Comparison of ENCODE assay signal across 13 cellular contexts in the genomic region with DNA sequence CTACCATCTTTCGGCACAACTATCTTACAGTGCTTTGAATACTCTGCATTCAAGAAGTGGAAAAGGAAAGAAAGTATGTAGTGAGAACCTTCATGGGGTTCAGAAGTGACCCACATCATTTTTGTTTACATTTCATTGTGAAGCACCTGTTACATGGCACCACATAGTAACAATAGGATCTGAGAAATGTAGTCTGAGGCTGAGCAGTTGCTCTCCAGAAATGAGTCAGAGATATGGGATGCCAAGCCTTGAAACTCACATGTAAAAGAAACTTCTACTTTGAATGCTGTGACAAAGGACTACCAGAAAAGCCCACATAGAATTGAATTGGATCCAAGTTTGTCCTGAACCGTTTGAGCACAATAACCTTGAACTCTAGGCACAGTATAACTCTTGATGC.
DNase-seq lines count a peak whose midpoint lies in the region; ATAC-seq and TF ChIP-seq lines count a peak whose summit lies in the region.
"Had no signal": no experiment of that assay in that cellular context is flagged by ENCODE, and none has a peak within 500 bp of the region (broad histone marks: within the 10 kb centered on the region; RNA-seq: fewer than 3 reads in every experiment).

No MANE protein-coding gene starts in this region.

- no peak overlapping the region for H3K27ac Mint-ChIP-seq in glutamatergic neuron (ENCODE audit: unreplicated experiment)
- H3K27ac Mint-ChIP-seq: CD14-positive monocyte had no signal

- no peaks in the 10 kb centered on the region for H3K27me3 ChIP-seq in OCI-LY3 (ENCODE audit: low read depth, low read length)

- peak; percentile 71 for ATAC-seq in GM19025 (IDR thresholded peaks at IDR 0.05; ENCODE audit: low read depth, unreplicated experiment)
- ATAC-seq in GM21619 (IDR thresholded peaks at IDR 0.05; ENCODE audit: unreplicated experiment): peak; percentile 68
- ATAC-seq in HG03066 (IDR thresholded peaks at IDR 0.05; ENCODE audit: low read depth, unreplicated experiment): peak; percentile 85

- no peak overlapping the region for H3K4me3 ChIP-seq in OCI-LY3 (ENCODE audit: low read length)

- no peak overlapping the region for H3K4me3 Mint-ChIP-seq in glutamatergic neuron (ENCODE audit: unreplicated experiment)
- H3K4me3 Mint-ChIP-seq: CD14-positive monocyte had no signal

- no peak overlapping the region for H3K27ac ChIP-seq in OCI-LY3 (ENCODE audit: low read length)

- no peaks in the 10 kb centered on the region for H3K36me3 ChIP-seq in OCI-LY3 (replicated peaks; ENCODE audit: low read depth, low read length)

- peaks cover 8% of the 10 kb centered on the region for H3K4me1 ChIP-seq in OCI-LY3 (ENCODE audit: low read length)

- H3K4me1 Mint-ChIP-seq in glutamatergic neuron (ENCODE audit: low read depth, unreplicated experiment): no peaks in the 10 kb centered on the region
- H3K4me1 Mint-ChIP-seq: CD14-positive monocyte had no signal

- peak overlapping the region; percentile 32 for H3K4me2 ChIP-seq in OCI-LY3 (ENCODE audit: low read length)

- H4K20me1 ChIP-seq in OCI-LY3 (ENCODE audit: insufficient read depth, low read length): no peaks in the 10 kb centered on the region

- no peaks in the 10 kb centered on the region for H3K9me3 Mint-ChIP-seq in glutamatergic neuron (ENCODE audit: unreplicated experiment)

- TF ChIP-seq CTCF in OCI-LY3 (IDR thresholded peaks at IDR 0.05; ENCODE audit: low read depth, low read length) (no peak), glutamatergic neuron (IDR thresholded peaks at IDR 0.05; ENCODE audit: partially characterized antibody, unreplicated experiment) (no peak)

- no peak overlapping the region for H2AFZ ChIP-seq in OCI-LY3 (ENCODE audit: low read depth, low read length)

- H3K9me3 ChIP-seq in OCI-LY3 (ENCODE audit: insufficient read depth, low read length): no peaks in the 10 kb centered on the region

- no peak overlapping the region for H3K9ac ChIP-seq in OCI-LY3 (ENCODE audit: low read length)

- H3K27me3 Mint-ChIP-seq in glutamatergic neuron (ENCODE audit: unreplicated experiment): no peaks in the 10 kb centered on the region

- no peaks in the 10 kb centered on the region for H3K79me2 ChIP-seq in OCI-LY3 (ENCODE audit: low read length)

- DNase-seq in 8988T (no peak), NCI-H774 (lab: John Stamatoyannopoulos, UW) (no peak), glutamatergic neuron (no peak)
- DNase-seq in NK-92 treated with Interleukin-12 subunit alpha and Interleukin-12 subunit beta, amount 100 ng/mL, for 24 hours (lab: John Stamatoyannopoulos, UW): no peak
- DNase-seq: activated CD4-positive, alpha-beta T cell treated with anti-CD3 and anti-CD28 coated beads, Interleukin-2, amount 50 U/mL, for 48 hours; central memory CD4-positive, alpha-beta T cell; GF-D8; NCI-H446 had no signal

- no peaks in the 10 kb centered on the region for H3K36me3 Mint-ChIP-seq in glutamatergic neuron (ENCODE audit: unreplicated experiment)
- H3K36me3 Mint-ChIP-seq: CD14-positive monocyte had no signal
